Comparison of ENCODE assay signal across 1 cellular context in genomic region chr13:27644302-27644701, GRCh38.
TF ChIP-seq lines count a peak whose summit lies in the region.

No MANE protein-coding gene starts in this region.

TF ChIP-seq in IMR-90, 13 proteins besides CTCF, POLR2A, EP300 and RAD21:
- TF ChIP-seq RCOR1 (IDR thresholded peaks at IDR 0.05; ENCODE audit: insufficient replicate concordance, low read length) (no peak), MXI1 (IDR thresholded peaks at IDR 0.05; ENCODE audit: borderline replicate concordance, low read depth, low read length) (0 out of 2 replicates have a peak, but pooled peaks have one; percentile 19), NFE2L2 (IDR thresholded peaks at IDR 0.05; ENCODE audit: low read depth, low read length) (peak; percentile 48; the same call in 1 of the 2 replicates)
